In genomic region chr2:103363639-103364038, GRCh38 we compare ENCODE assay signal across 29 cellular contexts.
"Had no signal": no experiment of that assay in that cellular context is flagged by ENCODE, and none has a peak within 500 bp of the region (broad histone marks: within the 10 kb centered on the region; RNA-seq: fewer than 3 reads in every experiment).

No MANE protein-coding gene starts in this region.

- H2AFZ ChIP-seq: neural progenitor cell had no signal

- H3K4me3 Mint-ChIP-seq: immature natural killer cell; naive B cell; natural killer cell; nephron progenitor cell; neural progenitor cell; stimulated activated naive B cell treated with anti-CD40 and anti-IgM and Interleukin-4, amounts not matched to agents 10 μg/mL and 1 μg/mL and 100 μg/mL, for 72 hours had no signal

- H3K27me3 Mint-ChIP-seq: naive B cell; progenitor cell of endocrine pancreas; stimulated activated naive B cell treated with anti-CD40 and anti-IgM and Interleukin-4, amounts not matched to agents 10 μg/mL and 1 μg/mL and 100 μg/mL, for 72 hours had no signal

- ATAC-seq: left colon; left lung; lower lobe of right lung; natural killer cell; sciatic nerve; stimulated activated naive B cell treated with anti-CD40 and anti-IgM and Interleukin-4, amounts not matched to agents 10 μg/mL and 1 μg/mL and 100 μg/mL, for 72 hours; stimulated activated naive CD8-positive, alpha-beta T cell treated with anti-CD3 and anti-CD28 coated beads, Interleukin-15, Interleukin-2, amounts not matched to agents 100 U/mL and 50 U/mL, for 24 hours; upper lobe of right lung had no signal

- H3K27ac ChIP-seq: left lung, lower lobe of right lung, neural progenitor cell, ovary, right atrium auricular region, skin epidermis, stomach, testis, thyroid gland, upper lobe of right lung, uterus had no signal

- H3K27me3 ChIP-seq: left lung, neural progenitor cell, ovary, right atrium auricular region, stomach, testis, thyroid gland, upper lobe of right lung, uterus had no signal

- H3K27ac Mint-ChIP-seq: immature natural killer cell; naive B cell; natural killer cell; nephron progenitor cell; neural progenitor cell; progenitor cell of endocrine pancreas; stimulated activated naive B cell treated with anti-CD40 and anti-IgM and Interleukin-4, amounts not matched to agents 10 μg/mL and 1 μg/mL and 100 μg/mL, for 72 hours had no signal

- H3K4me2 ChIP-seq: neural progenitor cell had no signal

- H3K9me3 ChIP-seq: left lung, lower lobe of right lung, ovary, right atrium auricular region, testis, thyroid gland, upper lobe of right lung, uterus had no signal

- H3K4me3 ChIP-seq: left lung, lower lobe of right lung, neural progenitor cell, ovary, right atrium auricular region, skin epidermis, stomach, testis, thyroid gland, upper lobe of right lung, uterus had no signal

- H3K9ac ChIP-seq: neural progenitor cell had no signal

- H3K36me3 ChIP-seq: left lung, lower lobe of right lung, neural progenitor cell, ovary, right atrium auricular region, stomach, thyroid gland, upper lobe of right lung, uterus had no signal

- H3K36me3 Mint-ChIP-seq: immature natural killer cell; naive B cell; natural killer cell; neural progenitor cell; stimulated activated naive B cell treated with anti-CD40 and anti-IgM and Interleukin-4, amounts not matched to agents 10 μg/mL and 1 μg/mL and 100 μg/mL, for 72 hours had no signal

- DNase-seq: hypothalamus; immature natural killer cell; kidney; left colon; left lung; lower lobe of right lung; mammary epithelial cell; mesenchymal stem cell; naive B cell; natural killer cell; nephron progenitor cell; ovary; stimulated activated CD4-positive, alpha-beta T cell treated with anti-CD3 and anti-CD28 coated beads, Interleukin-12 subunit alpha, Interleukin-12 subunit beta, amount 100 ng/mL, for 4 hours; stimulated activated CD4-positive, alpha-beta T cell treated with anti-CD3 and anti-CD28 coated beads, Interleukin-15, amount 100 ng/mL, for 24 hours; stimulated activated CD4-positive, alpha-beta T cell treated with anti-CD3 and anti-CD28 coated beads, Interleukin-2, amount 100 ng/mL, for 24 hours; stimulated activated CD4-positive, alpha-beta T cell treated with anti-CD3 and anti-CD28 coated beads, Interleukin-4, amount 100 ng/mL, for 1 hour; stimulated activated naive B cell treated with anti-CD40 and anti-IgM and Interleukin-4, amounts not matched to agents 10 μg/mL and 1 μg/mL and 100 μg/mL, for 72 hours; stimulated activated naive CD8-positive, alpha-beta T cell treated with anti-CD3 and anti-CD28 coated beads, Interleukin-15, Interleukin-2, amounts not matched to agents 100 U/mL and 50 U/mL, for 24 hours; stomach; testis; thyroid gland; trophoblast cell; upper lobe of right lung; uterus had no signal

- H3K4me1 ChIP-seq: left lung, lower lobe of right lung, right atrium auricular region, stomach, testis, thyroid gland, upper lobe of right lung, uterus had no signal

- H3K4me1 Mint-ChIP-seq: immature natural killer cell; naive B cell; natural killer cell; nephron progenitor cell; stimulated activated naive B cell treated with anti-CD40 and anti-IgM and Interleukin-4, amounts not matched to agents 10 μg/mL and 1 μg/mL and 100 μg/mL, for 72 hours had no signal
